ENCODE assay signal across 16 cellular contexts in the genomic region with DNA sequence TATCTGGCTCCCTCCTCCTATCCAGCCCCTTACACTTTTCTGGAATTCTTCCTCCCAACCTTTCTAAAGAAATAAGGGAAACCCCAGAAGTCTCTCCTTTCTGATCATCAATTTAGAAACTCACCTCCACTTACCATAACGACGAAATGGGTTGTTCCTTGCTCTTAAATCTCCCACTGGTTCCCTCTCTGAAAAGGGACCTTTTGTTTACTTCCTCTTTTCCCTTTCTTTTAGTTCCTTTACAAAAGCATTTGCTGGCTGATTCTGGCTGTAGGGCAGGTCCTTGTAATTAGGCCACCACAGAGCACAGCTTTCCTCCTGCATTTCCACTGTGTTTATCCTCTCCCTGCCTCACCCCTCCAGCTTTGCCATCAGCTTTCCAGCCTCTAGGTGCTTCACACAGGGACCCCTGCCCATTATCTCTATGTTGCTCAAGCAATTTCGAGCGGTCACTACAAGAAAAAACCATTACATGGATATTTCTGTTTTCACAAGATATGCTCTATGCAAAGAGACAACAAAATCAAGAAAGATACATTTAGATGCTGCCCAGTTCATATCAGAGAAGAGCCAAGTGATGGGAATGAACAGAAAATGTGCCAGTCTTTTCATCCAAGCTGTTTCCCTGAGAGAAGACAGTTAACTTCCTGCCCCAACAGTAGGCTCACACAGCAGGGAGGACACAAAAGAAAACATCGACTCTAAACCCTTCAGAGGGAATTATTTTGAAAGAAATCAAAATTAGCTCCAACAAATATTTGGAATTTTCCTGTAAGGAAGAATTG. TPM values are rescaled to one million over a fixed set of nuclear protein-coding genes. Genes with fewer than 3 reads are reported as not detected.
DNase-seq lines count a peak whose midpoint lies in the region; ATAC-seq and TF ChIP-seq lines count a peak whose summit lies in the region.
"Had no signal": no experiment of that assay in that cellular context is flagged by ENCODE, and none has a peak within 500 bp of the region (broad histone marks: within the 10 kb centered on the region; RNA-seq: fewer than 3 reads in every experiment).

No MANE protein-coding gene starts in this region.

- H2AFZ ChIP-seq in GM23338: peak overlapping the region; percentile 12; the same call in 1 of the 2 replicates
- H2AFZ ChIP-seq: PC-9 had no signal

- CTCF ChIA-PET in activated CD4-positive, alpha-beta memory T cell treated with anti-CD3 and anti-CD28 coated beads for 36 hours (lab: Charles Lee): interaction anchor here (2.1 to 2.7 kb wide), 3 partner anchors 14 to 82 kb away, joined by 7 to 13 read pairs (median 9); no protein-coding TSS in a partner anchor

- intact Hi-C loops in activated CD4-positive, alpha-beta memory T cell treated with anti-CD3 and anti-CD28 coated beads for 36 hours (cut with micrococcal nuclease): no loop called here
- intact Hi-C loops in right lobe of liver (cut with DNase I): no loop called here

- H3K36me3 ChIP-seq in GM23338 (ENCODE audit: insufficient read depth) (no peaks in the 10 kb centered on the region), right lobe of liver (no peaks in the 10 kb centered on the region)
- H3K36me3 ChIP-seq: MG63 had no signal

- H3K4me1 ChIP-seq in GM23338 (ENCODE audit: insufficient read depth) (peaks cover 48% of the 10 kb centered on the region), right lobe of liver (peaks cover 0 to 29% (median 12%) of the 10 kb centered on the region in 4 donors)

- ATAC-seq in GM23338 (peak; percentile 23), right lobe of liver (peak in 2 of 4 donors; percentile 15 to 30), HG02840 (IDR thresholded peaks at IDR 0.05; ENCODE audit: low FRiP score, unreplicated experiment) (no peak), HG03175 (IDR thresholded peaks at IDR 0.05; ENCODE audit: unreplicated experiment) (no peak)

- no peak for TF ChIP-seq POLR2A in right lobe of liver (IDR thresholded peaks at IDR 0.05)

- H3K27ac Mint-ChIP-seq in GM23338: no peak overlapping the region
- H3K27ac Mint-ChIP-seq in activated CD4-positive, alpha-beta memory T cell treated with anti-CD3 and anti-CD28 coated beads for 36 hours: peak overlapping the region; percentile 97

- no peak for TF ChIP-seq CTCF in GM23338 (conservative IDR thresholded peaks at IDR 0.05; ENCODE audit: low read depth in 2 of 2)
- TF ChIP-seq CTCF in right lobe of liver (IDR thresholded peaks at IDR 0.05): no peak

- H3K4me1 Mint-ChIP-seq in GM23338: peaks cover 47% of the 10 kb centered on the region
- peaks cover 88% of the 10 kb centered on the region for H3K4me1 Mint-ChIP-seq in activated CD4-positive, alpha-beta memory T cell treated with anti-CD3 and anti-CD28 coated beads for 36 hours (ENCODE audit: low read depth)

- H3K9me3 Mint-ChIP-seq in GM23338: no peaks in the 10 kb centered on the region
- H3K9me3 Mint-ChIP-seq in activated CD4-positive, alpha-beta memory T cell treated with anti-CD3 and anti-CD28 coated beads for 36 hours: no peaks in the 10 kb centered on the region

- peaks cover 16% of the 10 kb centered on the region for H3K27me3 Mint-ChIP-seq in GM23338 (ENCODE audit: insufficient read depth, low read depth, poor library complexity)
- no peaks in the 10 kb centered on the region for H3K27me3 Mint-ChIP-seq in activated CD4-positive, alpha-beta memory T cell treated with anti-CD3 and anti-CD28 coated beads for 36 hours

- H3F3A ChIP-seq in GM23338 (replicated peaks; ENCODE audit: low read depth): no peaks in the 10 kb centered on the region

- H3K79me2 ChIP-seq in GM23338 (replicated peaks; ENCODE audit: insufficient read depth): no peaks in the 10 kb centered on the region

- 74% methylated on average over 5 of the region's 5 CpGs for WGBS in right lobe of liver (ENCODE audit: insufficient coverage, low coverage, low lambda C conversion rate, missing lambda C conversion rate)

- peak; percentile 4 for DNase-seq in NCI-H146 (lab: John Stamatoyannopoulos, UW)
- DNase-seq in NCI-H146 treated with DMSO at 0.1 percent for 48 hours (lab: John Stamatoyannopoulos, UW; ENCODE audit: unreplicated experiment): no peak
- DNase-seq in GM23338 (ENCODE audit: low spot score): no peak
- no peak for DNase-seq in activated CD4-positive, alpha-beta memory T cell treated with anti-CD3 and anti-CD28 coated beads for 36 hours
- no peak for DNase-seq in right lobe of liver
- DNase-seq in NCI-H2196 treated with DMSO at 0.1 percent for 48 hours (lab: John Stamatoyannopoulos, UW; ENCODE audit: unreplicated experiment): no peak
- DNase-seq: activated CD4-positive, CD25-positive, alpha-beta regulatory T cell treated with anti-CD3 and anti-CD28 coated beads, Interleukin-2, amount 50 U/mL, for 72 hours; aorta; MG63; occipital lobe had no signal

- H3K9me2 ChIP-seq in GM23338 (ENCODE audit: insufficient read depth): peaks cover 4% of the 10 kb centered on the region; the same call in 1 of the 2 replicates

- H3K4me2 ChIP-seq in GM23338: peak overlapping the region; percentile 65

- POLR2A ChIA-PET in activated CD4-positive, alpha-beta memory T cell treated with anti-CD3 and anti-CD28 coated beads for 36 hours (lab: Charles Lee): interaction anchor here (1.8 to 8.2 kb wide), 4 partner anchors 9 to 38 kb away, joined by 9 to 83 read pairs (median 45); a partner anchor contains a TSS

- H3K27ac ChIP-seq in GM23338 (ENCODE audit: low read depth): peak overlapping the region; percentile 40; the same call in 1 of the 2 replicates
- H3K27ac ChIP-seq in right lobe of liver: peak overlapping the region in 2 of 3 donors; percentile 35 to 45
- H3K27ac ChIP-seq: 22Rv1, epithelial cell of prostate, PC-9 had no signal

- H3K4me3 ChIP-seq in GM23338 (no peak overlapping the region), right lobe of liver (no peak overlapping the region)
- H3K4me3 ChIP-seq: MG63, PC-9 had no signal

- no peaks in the 10 kb centered on the region for H4K20me1 ChIP-seq in GM23338 (replicated peaks; ENCODE audit: insufficient read depth)

- H3K9me3 ChIP-seq in right lobe of liver: no peaks in the 10 kb centered on the region
- H3K9me3 ChIP-seq: MG63 had no signal

- no peak overlapping the region; the same call in 2 of the 3 replicates for H3K4me3 Mint-ChIP-seq in GM23338
- peak overlapping the region; percentile 30 for H3K4me3 Mint-ChIP-seq in activated CD4-positive, alpha-beta memory T cell treated with anti-CD3 and anti-CD28 coated beads for 36 hours

- H3K27me3 ChIP-seq in GM23338 (ENCODE audit: insufficient read depth): no peaks in the 10 kb centered on the region
- H3K27me3 ChIP-seq in right lobe of liver: no peaks in the 10 kb centered on the region

- no peaks in the 10 kb centered on the region for H3K36me3 Mint-ChIP-seq in GM23338 (ENCODE audit: low read depth)
- peaks cover 59% of the 10 kb centered on the region for H3K36me3 Mint-ChIP-seq in activated CD4-positive, alpha-beta memory T cell treated with anti-CD3 and anti-CD28 coated beads for 36 hours

TF ChIP-seq in GM23338, 12 proteins besides CTCF, POLR2A, EP300 and RAD21 (continues in another document):
- no peak for TF ChIP-seq JUNB (IDR thresholded peaks at IDR 0.05; ENCODE audit: unreplicated experiment)
- TF ChIP-seq, protein P1, sequence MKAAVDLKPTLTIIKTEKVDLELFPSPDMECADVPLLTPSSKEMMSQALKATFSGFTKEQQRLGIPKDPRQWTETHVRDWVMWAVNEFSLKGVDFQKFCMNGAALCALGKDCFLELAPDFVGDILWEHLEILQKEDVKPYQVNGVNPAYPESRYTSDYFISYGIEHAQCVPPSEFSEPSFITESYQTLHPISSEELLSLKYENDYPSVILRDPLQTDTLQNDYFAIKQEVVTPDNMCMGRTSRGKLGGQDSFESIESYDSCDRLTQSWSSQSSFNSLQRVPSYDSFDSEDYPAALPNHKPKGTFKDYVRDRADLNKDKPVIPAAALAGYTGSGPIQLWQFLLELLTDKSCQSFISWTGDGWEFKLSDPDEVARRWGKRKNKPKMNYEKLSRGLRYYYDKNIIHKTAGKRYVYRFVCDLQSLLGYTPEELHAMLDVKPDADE (IDR thresholded peaks at IDR 0.05): no peak

RNA-seq across cellular contexts. Expression of a gene that starts 11.8 kb away (rescaled TPM):
- total RNA-seq in GM23338 (2014; rRNA removed; shearing (Covaris generic)): 0.12 and 0.56 TPM in 2 replicates
- polyA plus RNA-seq in GM23338 (2016; fragmentation: Nextera tagmentation; extraction: Ambion mirVana): 0.26 and 1.0 TPM in 2 replicates
- 100 to 1,000 TPM; 155 to 163 TPM for total RNA-seq in activated CD4-positive, alpha-beta memory T cell treated with anti-CD3 and anti-CD28 coated beads for 36 hours
- total RNA-seq in right lobe of liver: 1 to 10 TPM; 1.5 to 9.1 (median 3.2) TPM
- total RNA-seq: Daoy, PC-9 had no signal

RNA-seq across cellular contexts. Expression of a gene that starts 36.5 kb away (rescaled TPM):
- 0.03 and 0.04 TPM in 2 replicates for total RNA-seq in GM23338 (2014; rRNA removed; shearing (Covaris generic))
- polyA plus RNA-seq in GM23338 (2016; fragmentation: Nextera tagmentation; extraction: Ambion mirVana): 0.09 TPM in 1 of 2 replicates, not detected in the other
- not detected for total RNA-seq in activated CD4-positive, alpha-beta memory T cell treated with anti-CD3 and anti-CD28 coated beads for 36 hours
- not detected for total RNA-seq in right lobe of liver
- total RNA-seq: Daoy, PC-9 had no signal
- polyA plus RNA-seq: aorta had no signal

RNA-seq across cellular contexts. Expression of a gene that starts 39.2 kb away (rescaled TPM):
- total RNA-seq in GM23338 (2014; rRNA removed; shearing (Covaris generic)): 2.9 and 5.7 TPM in 2 replicates
- polyA plus RNA-seq in GM23338 (2016; fragmentation: Nextera tagmentation; extraction: Ambion mirVana): 0.92 and 1.3 TPM in 2 replicates
- 10 to 100 TPM; 47.3 to 49.0 TPM for total RNA-seq in activated CD4-positive, alpha-beta memory T cell treated with anti-CD3 and anti-CD28 coated beads for 36 hours
- 1 to 10 TPM; 2.7 to 9.3 (median 6.8) TPM for total RNA-seq in right lobe of liver

RNA-seq across cellular contexts. Expression of a gene that starts 51.1 kb away (rescaled TPM):
- 2.8 and 4.2 TPM in 2 replicates for total RNA-seq in GM23338 (2014; rRNA removed; shearing (Covaris generic))
- 2.1 and 2.6 TPM in 2 replicates for polyA plus RNA-seq in GM23338 (2016; fragmentation: Nextera tagmentation; extraction: Ambion mirVana)
- 10 to 100 TPM; 15.8 to 17.8 TPM for total RNA-seq in activated CD4-positive, alpha-beta memory T cell treated with anti-CD3 and anti-CD28 coated beads for 36 hours
- total RNA-seq in right lobe of liver: 10 to 100 TPM; 13.0 to 32.4 (median 21.2) TPM

Comparison
In these comparisons a context has a peak if more than half of its experiments do, and no peak if none do; other contexts are left out.
1. RNA of a gene that starts 11.8 kb away (total RNA-seq): 155 to 163 TPM in activated CD4-positive, alpha-beta memory T cell treated with anti-CD3 and anti-CD28 coated beads for 36 hours; 1.5 to 9.1 TPM in right lobe of liver and 0.12 to 0.56 TPM in GM23338; every median in the first group is over 10 times any median in the second.